In genomic region chr19:38674388-38675133, GRCh38 we compare ENCODE assay signal across 9 cellular contexts. TPM values are rescaled to one million over a fixed set of nuclear protein-coding genes. Genes with fewer than 3 reads are reported as not detected.
DNase-seq lines count a peak whose midpoint lies in the region; ATAC-seq and TF ChIP-seq lines count a peak whose summit lies in the region.
"Had no signal": no experiment of that assay in that cellular context is flagged by ENCODE, and none has a peak within 500 bp of the region (broad histone marks: within the 10 kb centered on the region; RNA-seq: fewer than 3 reads in every experiment).

No MANE protein-coding gene starts in this region.

- H3K4me2 ChIP-seq in neural progenitor cell: no peak overlapping the region

- peaks cover 90% of the 10 kb centered on the region for H4K20me1 ChIP-seq in neural progenitor cell (ENCODE audit: low read depth)

- H3K4me1 ChIP-seq in esophagus muscularis mucosa (peaks cover 88 to 97% (median 95%) of the 10 kb centered on the region in 4 donors), neural progenitor cell (peaks cover 2% of the 10 kb centered on the region)

- peaks cover 15% of the 10 kb centered on the region for H3F3A ChIP-seq in neural progenitor cell (ENCODE audit: low read depth)

- H3K4me3 ChIP-seq in esophagus muscularis mucosa (peak overlapping the region in 2 of 4 donors; percentile 6 to 21), neural progenitor cell (no peak overlapping the region)

- peak overlapping the region; percentile 87 to 98 (median 96) for H3K27ac ChIP-seq in esophagus muscularis mucosa (replicated peaks in 1 of 4)
- no peak overlapping the region for H3K27ac ChIP-seq in neural progenitor cell

- H3K4me3 Mint-ChIP-seq in stimulated activated naive CD8-positive, alpha-beta T cell treated with anti-CD3 and anti-CD28 coated beads, Interleukin-15, Interleukin-2, amounts not matched to agents 100 ng/mL and 50 ng/mL, for 24 hours: no peak overlapping the region
- no peak overlapping the region for H3K4me3 Mint-ChIP-seq in neural progenitor cell

- no peaks in the 10 kb centered on the region for H3K27me3 Mint-ChIP-seq in stimulated activated naive CD8-positive, alpha-beta T cell treated with anti-CD3 and anti-CD28 coated beads, Interleukin-15, Interleukin-2, amounts not matched to agents 100 ng/mL and 50 ng/mL, for 24 hours
- peaks cover 2% of the 10 kb centered on the region for H3K27me3 Mint-ChIP-seq in neural progenitor cell (ENCODE audit: insufficient read depth, low read depth)

- WGBS in esophagus muscularis mucosa: 57% methylated on average over 16 of the region's 16 CpGs

- H3K9me3 ChIP-seq in esophagus muscularis mucosa (no peaks in the 10 kb centered on the region), neural progenitor cell (ENCODE audit: low read depth) (no peaks in the 10 kb centered on the region)

- intact Hi-C loops in esophagus muscularis mucosa (cut with DNase I): no loop called here

- DNase-seq in stimulated activated naive CD8-positive, alpha-beta T cell treated with anti-CD3 and anti-CD28 coated beads, Interleukin-15, Interleukin-2, amounts not matched to agents 100 U/mL and 50 U/mL, for 24 hours: no peak
- DNase-seq in esophagus muscularis mucosa (ENCODE audit: extremely low spot score) (no peak), neural progenitor cell (ENCODE audit: low spot score) (no peak), NCI-H1092 (lab: John Stamatoyannopoulos, UW) (no peak), SIG-M5 treated with dmso at 0.1 percent for 504 hours (lab: John Stamatoyannopoulos, UW; ENCODE audit: unreplicated experiment) (no peak)
- DNase-seq: activated T-cell treated with anti-CD3 and anti-CD28 coated beads for 4 hours had no signal

- TF ChIP-seq CTCF in esophagus muscularis mucosa (IDR thresholded peaks at IDR 0.05) (no peak), neural progenitor cell (IDR thresholded peaks at IDR 0.05) (no peak)

- no peak for ATAC-seq in stimulated activated naive CD8-positive, alpha-beta T cell treated with anti-CD3 and anti-CD28 coated beads, Interleukin-15, Interleukin-2, amounts not matched to agents 100 U/mL and 50 U/mL, for 24 hours
- no peak for ATAC-seq in GM21447 (IDR thresholded peaks at IDR 0.05; ENCODE audit: unreplicated experiment)
- ATAC-seq in HG03159 (IDR thresholded peaks at IDR 0.05; ENCODE audit: unreplicated experiment): no peak

- no peaks in the 10 kb centered on the region for H3K27me3 ChIP-seq in esophagus muscularis mucosa
- no peaks in the 10 kb centered on the region for H3K27me3 ChIP-seq in neural progenitor cell

- no peak overlapping the region for H3K9ac ChIP-seq in neural progenitor cell

- H2AFZ ChIP-seq in neural progenitor cell (replicated peaks): no peak overlapping the region

- H3K36me3 ChIP-seq in esophagus muscularis mucosa (peaks cover 0 to 17% (median 2%) of the 10 kb centered on the region in 4 donors), neural progenitor cell (no peaks in the 10 kb centered on the region)

- H3K9me3 Mint-ChIP-seq in stimulated activated naive CD8-positive, alpha-beta T cell treated with anti-CD3 and anti-CD28 coated beads, Interleukin-15, Interleukin-2, amounts not matched to agents 100 ng/mL and 50 ng/mL, for 24 hours: no peaks in the 10 kb centered on the region
- no peaks in the 10 kb centered on the region for H3K9me3 Mint-ChIP-seq in neural progenitor cell

- peak; percentile 7 for TF ChIP-seq EP300 in esophagus muscularis mucosa (IDR thresholded peaks at IDR 0.05)

- no peak for TF ChIP-seq POLR2A in esophagus muscularis mucosa (IDR thresholded peaks at IDR 0.05; ENCODE audit: low read depth)

- H3K4me1 Mint-ChIP-seq in stimulated activated naive CD8-positive, alpha-beta T cell treated with anti-CD3 and anti-CD28 coated beads, Interleukin-15, Interleukin-2, amounts not matched to agents 100 ng/mL and 50 ng/mL, for 24 hours (ENCODE audit: low read depth): peaks cover 50% of the 10 kb centered on the region
- H3K4me1 Mint-ChIP-seq in neural progenitor cell: peaks cover 23% of the 10 kb centered on the region

- H3K79me2 ChIP-seq in neural progenitor cell (ENCODE audit: low read depth): peaks cover 94% of the 10 kb centered on the region

- peaks cover 13% of the 10 kb centered on the region for H3K36me3 Mint-ChIP-seq in stimulated activated naive CD8-positive, alpha-beta T cell treated with anti-CD3 and anti-CD28 coated beads, Interleukin-15, Interleukin-2, amounts not matched to agents 100 ng/mL and 50 ng/mL, for 24 hours (ENCODE audit: low read depth)
- H3K36me3 Mint-ChIP-seq in neural progenitor cell: peaks cover 10% of the 10 kb centered on the region

- peak overlapping the region; percentile 47 for H3K27ac Mint-ChIP-seq in stimulated activated naive CD8-positive, alpha-beta T cell treated with anti-CD3 and anti-CD28 coated beads, Interleukin-15, Interleukin-2, amounts not matched to agents 100 ng/mL and 50 ng/mL, for 24 hours
- H3K27ac Mint-ChIP-seq in neural progenitor cell: peak overlapping the region; percentile 47

RNA-seq across cellular contexts. Expression of gene ACTN4, which starts 27.1 kb away (rescaled TPM):
- total RNA-seq in esophagus muscularis mucosa: 100 to 1,000 TPM; 416 to 816 (median 598) TPM
- total RNA-seq in neural progenitor cell (ENCODE audit: low replicate concordance): 127 and 233 TPM in 2 replicates

RNA-seq across cellular contexts. Expression of gene EIF3K, which starts 55.6 kb away (rescaled TPM):
- 100 to 1,000 TPM; 333 to 570 (median 446) TPM for total RNA-seq in esophagus muscularis mucosa
- 261 and 432 TPM in 2 replicates for total RNA-seq in neural progenitor cell (ENCODE audit: low replicate concordance)

RNA-seq across cellular contexts. Expression of gene MAP4K1, which starts 56.8 kb away (rescaled TPM):
- total RNA-seq in esophagus muscularis mucosa (1 to 10 TPM; 1.2 to 4.5 (median 3.1) TPM), neural progenitor cell (ENCODE audit: low replicate concordance) (1.9 and 3.6 TPM in 2 replicates)
